ENCODE assay signal across 7 cellular contexts in the genomic region with DNA sequence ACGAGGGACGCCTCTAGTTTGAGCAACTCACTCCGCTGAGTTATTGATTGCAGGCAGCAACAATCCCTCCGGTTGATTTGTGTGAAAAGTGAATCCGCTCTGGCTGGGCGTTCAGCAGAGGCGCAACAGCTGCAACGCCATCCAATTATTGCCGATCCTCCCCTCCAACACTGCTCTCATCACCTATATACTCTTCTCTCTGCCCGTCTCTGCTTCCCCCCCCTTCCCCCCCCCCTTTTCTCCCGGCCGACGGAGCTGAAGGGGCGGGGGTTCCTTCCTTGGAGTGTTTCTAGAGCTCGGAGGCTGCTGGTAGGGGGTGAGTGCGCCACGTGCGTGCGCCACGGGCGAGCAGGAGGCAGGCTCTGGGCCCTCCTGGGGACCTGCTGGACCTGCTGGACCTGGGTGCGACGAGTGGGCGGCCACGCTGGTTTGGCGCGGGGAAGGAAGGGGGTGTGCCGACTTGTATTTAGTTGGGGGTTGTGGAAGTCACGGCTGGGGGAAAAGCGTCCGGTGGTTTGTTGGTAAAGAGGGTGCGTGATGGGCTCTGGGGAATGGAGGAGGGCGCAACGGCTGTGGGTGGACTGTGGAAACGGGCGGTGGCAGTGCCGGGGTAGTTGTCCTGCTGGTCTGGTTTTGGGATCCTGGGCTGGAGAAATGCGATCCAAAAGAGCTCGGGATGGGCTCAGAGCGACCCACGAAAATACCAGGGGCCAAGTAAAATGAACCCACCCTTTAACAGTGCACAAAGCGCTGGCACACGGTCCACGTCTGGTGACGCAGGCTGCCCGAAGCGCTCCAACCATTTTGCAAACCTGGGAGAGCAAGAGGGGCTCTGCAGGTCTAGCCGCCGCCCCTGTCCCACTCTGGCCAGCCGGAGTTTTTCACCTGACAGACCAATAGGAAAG. TPM values are rescaled to one million over a fixed set of nuclear protein-coding genes. Genes with fewer than 3 reads are reported as not detected.
DNase-seq lines count a peak whose midpoint lies in the region; ATAC-seq and TF ChIP-seq lines count a peak whose summit lies in the region.

No MANE protein-coding gene starts in this region.

- in situ Hi-C loops in GM18951 (cut with MboI; ENCODE audit: low sequenced_read_pairs, unreplicated experiment), result loop anchor here (25.0 kb wide), 1 partner anchor 423 kb away; no protein-coding TSS in a partner anchor

- no peaks in the 10 kb centered on the region for H3K9me3 Mint-ChIP-seq in nephron

- TF ChIP-seq POLR2A in GM18951 (IDR thresholded peaks at IDR 0.05; ENCODE audit: extremely low read depth, insufficient read depth, insufficient read length), result peak; percentile 64

- peak overlapping the region in 2 of 3 experiments; percentile 26 to 36 for H3K27ac Mint-ChIP-seq in nephron

- H3K4me3 Mint-ChIP-seq in nephron, result peak overlapping the region; percentile 92

- peak overlapping the region; percentile 72 for H3K4me3 ChIP-seq in fibroblast of the aortic adventitia (ENCODE audit: low read depth, low read length)

- H3K27me3 Mint-ChIP-seq in nephron (ENCODE audit: low read depth), result peaks cover 51% of the 10 kb centered on the region

- DNase-seq in SKM-1 (lab: John Stamatoyannopoulos, UW; ENCODE audit: unreplicated experiment) (peak; percentile 37), fibroblast of the aortic adventitia (ENCODE audit: low read depth) (peak; percentile 59), NCI-H2107 treated with DMSO at 0.1 percent for 48 hours (lab: John Stamatoyannopoulos, UW; ENCODE audit: unreplicated experiment) (no peak), NCI-H2029 (lab: John Stamatoyannopoulos, UW) (no peak)

- peaks cover 52% of the 10 kb centered on the region for H3K4me1 Mint-ChIP-seq in nephron

- peak; percentile 37 for ATAC-seq in HG02938 (IDR thresholded peaks at IDR 0.05; ENCODE audit: unreplicated experiment)

- no peak for TF ChIP-seq CTCF in fibroblast of the aortic adventitia (IDR thresholded peaks at IDR 0.05; ENCODE audit: insufficient read depth, low read length)
- TF ChIP-seq CTCF in nephron (IDR thresholded peaks at IDR 0.05; ENCODE audit: unreplicated experiment in 3 of 3), result no peak

- no peaks in the 10 kb centered on the region for H3K36me3 Mint-ChIP-seq in nephron (ENCODE audit: low read depth)

RNA-seq across cellular contexts. Expression of gene MEF2C, which starts 6.4 kb away (rescaled TPM):
- 23.5 and 38.6 TPM in 2 replicates for total RNA-seq in fibroblast of the aortic adventitia (ENCODE audit: low replicate concordance)

Comparison
In these comparisons a context has a peak if more than half of its experiments do, and no peak if none do; other contexts are left out.
1. DNase-seq: peak in SKM-1 (single experiment) and fibroblast of the aortic adventitia (single experiment); none in NCI-H2107 treated with DMSO at 0.1 percent for 48 hours (single experiment) and NCI-H2029 (single experiment).